ENCODE assay signal across 28 cellular contexts in genomic region chr1:19618428-19618827, GRCh38. TPM values are rescaled to one million over a fixed set of nuclear protein-coding genes. Genes with fewer than 3 reads are reported as not detected.
"Had no signal": no experiment of that assay in that cellular context is flagged by ENCODE, and none has a peak within 500 bp of the region (broad histone marks: within the 10 kb centered on the region; RNA-seq: fewer than 3 reads in every experiment).

No MANE protein-coding gene starts in this region.

- ATAC-seq: activated CD8-positive, alpha-beta memory T cell treated with anti-CD3 and anti-CD28 coated beads, Interleukin-2, amount 10 ng/mL, durations not matched to agents 7 days and 5 days; activated CD8-positive, alpha-beta T cell treated with anti-CD3 and anti-CD28 coated beads for 36 hours; left cardiac atrium; stimulated activated naive B cell treated with anti-CD40 and anti-IgM and Interleukin-4, amounts not matched to agents 10 μg/mL and 1 μg/mL and 100 μg/mL, for 72 hours had no signal

- H3K4me3 ChIP-seq: coronary artery, SK-N-MC had no signal

- FAIRE-seq: frontal cortex, islet of Langerhans had no signal

- H3K27ac ChIP-seq: brain microvascular endothelial cell, coronary artery, SK-N-MC, WERI-Rb-1 had no signal

- H3K27me3 ChIP-seq: brain microvascular endothelial cell had no signal

- DNase-seq: activated CD4-positive, alpha-beta T cell treated with anti-CD3 and anti-CD28 coated beads, Interleukin-2, amount 10 ng/mL, durations not matched to agents 7 days and 5 days; activated CD4-positive, CD25-positive, alpha-beta regulatory T cell treated with anti-CD3 and anti-CD28 coated beads, Interleukin-2, amount 50 U/mL, for 72 hours; activated CD8-positive, alpha-beta memory T cell treated with anti-CD3 and anti-CD28 coated beads, Interleukin-2, amount 10 ng/mL, durations not matched to agents 7 days and 5 days; activated CD8-positive, alpha-beta T cell treated with anti-CD3 and anti-CD28 coated beads for 36 hours; activated gamma-delta T cell treated with Interleukin-2 at 50 U/mL for 16 hours; activated T-cell treated with anti-CD3 and anti-CD28 coated beads for 4 hours; anterior cingulate cortex; brain microvascular endothelial cell; endodermal cell; erythroblast; hippocampal formation; left cardiac atrium; mesendoderm; naive B cell; stimulated activated CD4-positive, alpha-beta T cell treated with anti-CD3 and anti-CD28 coated beads, Interleukin-2, amount 100 ng/mL, for 48 hours; stimulated activated CD8-positive, alpha-beta memory T cell treated with anti-CD3 and anti-CD28 coated beads, Interleukin-4, amount 100 ng/mL, for 48 hours; stimulated activated naive B cell treated with anti-CD40 and anti-IgM and Interleukin-4, amounts not matched to agents 10 μg/mL and 1 μg/mL and 100 μg/mL, for 72 hours; trophoblast cell; WERI-Rb-1 had no signal

RNA-seq across cellular contexts. Expression of gene HTR6, which starts 46.2 kb away (rescaled TPM):
- total RNA-seq: activated CD8-positive, alpha-beta memory T cell treated with anti-CD3 and anti-CD28 coated beads, Interleukin-2, amount 10 ng/mL, durations not matched to agents 7 days and 5 days; activated CD8-positive, alpha-beta T cell treated with anti-CD3 and anti-CD28 coated beads for 36 hours; left cardiac atrium; mucosa of gallbladder; neural crest cell; omental fat pad; posterior vena cava; T-helper 2 cell treated with Interferon-gamma antibody and Interleukin-4, amounts not matched to agents 100 ng/mL and 5 ng/mL, for 36 hours had no signal
